In genomic region chr14:61147898-61148549, GRCh38 we compare ENCODE assay signal across 11 cellular contexts.
A peak's percentile ranks its signal among the peaks of the same experiment; 100 is the strongest.
DNase-seq lines count a peak whose midpoint lies in the region; ATAC-seq and TF ChIP-seq lines count a peak whose summit lies in the region.
"Had no signal": no experiment of that assay in that cellular context is flagged by ENCODE, and none has a peak within 500 bp of the region (broad histone marks: within the 10 kb centered on the region; RNA-seq: fewer than 3 reads in every experiment).

No MANE protein-coding gene starts in this region.

- peaks cover 8% of the 10 kb centered on the region for H3K36me3 Mint-ChIP-seq in osteocyte (ENCODE audit: unreplicated experiment)
- no peaks in the 10 kb centered on the region for H3K36me3 Mint-ChIP-seq in activated naive CD4-positive, alpha-beta T cell treated with anti-CD3 and anti-CD28 coated beads for 36 hours (ENCODE audit: low read depth)

- peak overlapping the region; percentile 98 for H3K27ac Mint-ChIP-seq in osteocyte (ENCODE audit: unreplicated experiment)
- no peak overlapping the region for H3K27ac Mint-ChIP-seq in activated naive CD4-positive, alpha-beta T cell treated with anti-CD3 and anti-CD28 coated beads for 36 hours

- no peak for ATAC-seq in GM18909 (IDR thresholded peaks at IDR 0.05; ENCODE audit: poor library complexity, unreplicated experiment)

- DNase-seq in EH (ENCODE audit: low read depth) (peak; percentile 97), amygdala (lab: John Stamatoyannopoulos, UW) (peak in 45 of 56 donors; percentile 2 to 65 (median 32)), glomerular endothelial cell (ENCODE audit: extremely low read depth, low read depth, low spot score) (peak; percentile 39), osteocyte (ENCODE audit: extremely low spot score, unreplicated experiment) (peak; percentile 88), GM13977 (ENCODE audit: low spot score) (no peak), HUDEP-2 (lab: John Stamatoyannopoulos, UW; ENCODE audit: unreplicated experiment in 76 of 76) (no peak)
- DNase-seq in activated naive CD4-positive, alpha-beta T cell treated with anti-CD3 and anti-CD28 coated beads for 36 hours, result no peak
- DNase-seq: activated CD8-positive, alpha-beta memory T cell treated with anti-CD3 and anti-CD28 coated beads for 24 hours; NCI-H82; stimulated activated CD4-positive, alpha-beta T cell treated with anti-CD3 and anti-CD28 coated beads, Interleukin-15, amount 100 ng/mL, for 24 hours had no signal

- intact Hi-C loops in activated naive CD4-positive, alpha-beta T cell treated with anti-CD3 and anti-CD28 coated beads for 36 hours (cut with micrococcal nuclease), result no loop called here

- H3K4me1 Mint-ChIP-seq in osteocyte (ENCODE audit: unreplicated experiment), result peaks cover 85% of the 10 kb centered on the region
- H3K4me1 Mint-ChIP-seq in activated naive CD4-positive, alpha-beta T cell treated with anti-CD3 and anti-CD28 coated beads for 36 hours (ENCODE audit: low read depth), result peaks cover 4% of the 10 kb centered on the region

- in situ Hi-C loops in GM13977 (cut with MboI; ENCODE audit: low pct_unique_long_range_greater_than_20kb, low sequenced_read_pairs, unreplicated experiment), result no loop called here

- H3K9me3 Mint-ChIP-seq in osteocyte (ENCODE audit: unreplicated experiment), result no peaks in the 10 kb centered on the region
- H3K9me3 Mint-ChIP-seq in activated naive CD4-positive, alpha-beta T cell treated with anti-CD3 and anti-CD28 coated beads for 36 hours, result peaks cover 21% of the 10 kb centered on the region

- TF ChIP-seq CTCF in osteocyte (IDR thresholded peaks at IDR 0.05) (no peak), GM13977 (IDR thresholded peaks at IDR 0.05; ENCODE audit: extremely low read depth, insufficient read depth, missing control alignments) (no peak)

- H3K27me3 Mint-ChIP-seq in osteocyte (ENCODE audit: unreplicated experiment), result no peaks in the 10 kb centered on the region
- H3K27me3 Mint-ChIP-seq in activated naive CD4-positive, alpha-beta T cell treated with anti-CD3 and anti-CD28 coated beads for 36 hours (ENCODE audit: low read depth), result peaks cover 5% of the 10 kb centered on the region

- H3K4me3 Mint-ChIP-seq in osteocyte (ENCODE audit: unreplicated experiment), result peak overlapping the region; percentile 33
- H3K4me3 Mint-ChIP-seq in activated naive CD4-positive, alpha-beta T cell treated with anti-CD3 and anti-CD28 coated beads for 36 hours, result no peak overlapping the region

- CTCF ChIA-PET in activated naive CD4-positive, alpha-beta T cell treated with anti-CD3 and anti-CD28 coated beads for 36 hours (lab: Charles Lee), result no interaction called here

Comparison
In these comparisons a context has a peak if more than half of its experiments do, and no peak if none do; other contexts are left out.
1. DNase-seq: peak in EH (single experiment), amygdala (45 of 56), glomerular endothelial cell (single experiment) and osteocyte (single experiment); none in activated naive CD4-positive, alpha-beta T cell treated with anti-CD3 and anti-CD28 coated beads for 36 hours (single experiment), GM13977 (single experiment) and HUDEP-2 (0 of 76).